In genomic region chr9:129131300-129132145, GRCh38 we compare ENCODE assay signal across 8 cellular contexts. TPM values are rescaled to one million over a fixed set of nuclear protein-coding genes. Genes with fewer than 3 reads are reported as not detected.
DNase-seq lines count a peak whose midpoint lies in the region; ATAC-seq and TF ChIP-seq lines count a peak whose summit lies in the region.

No MANE protein-coding gene starts in this region.

- TF ChIP-seq CTCF in GM12865 (IDR thresholded peaks at IDR 0.05; ENCODE audit: insufficient read depth, low read depth, low read length, missing control alignments) = peak; percentile 99

- peak; percentile 96 for ATAC-seq in SK-N-SH treated with all-trans-retinoic acid at 6 μM for 48 hours
- no peak for ATAC-seq in HG02610 (IDR thresholded peaks at IDR 0.05; ENCODE audit: unreplicated experiment)

- intact Hi-C loops in posterior cingulate gyrus (cut with DNase I) = no loop called here

- DNase-seq in GM12865 (ENCODE audit: low read depth) (peak; percentile 81), HUDEP-2 (lab: John Stamatoyannopoulos, UW; ENCODE audit: unreplicated experiment in 76 of 76) (peak in 65 of 76 experiments; percentile 6 to 76 (median 55)), glomerular visceral epithelial cell (ENCODE audit: extremely low spot score) (peak; percentile 71), posterior cingulate gyrus (peak in 9 of 10 donors; percentile 76 to 97 (median 85)), ureter (ENCODE audit: low spot score) (peak; percentile 85)
- DNase-seq in activated gamma-delta T cell treated with anti-CD3 and anti-CD28 coated beads, Interleukin-2, amount 50 U/mL, for 16 hours (ENCODE audit: low read depth) = peak; percentile 76

- H3K4me3 ChIP-seq in GM12865 (ENCODE audit: low read depth, low read length) = no peak overlapping the region

TF ChIP-seq in SK-N-SH treated with all-trans-retinoic acid at 6 μM for 48 hours, 23 proteins besides CTCF, POLR2A, EP300 and RAD21:
- no peak for TF ChIP-seq ISL1 (CRISPR knock-in tag; IDR thresholded peaks at IDR 0.05)
- no peak for TF ChIP-seq CSRNP3 (CRISPR knock-in tag; IDR thresholded peaks at IDR 0.05)
- TF ChIP-seq CREB5 (CRISPR knock-in tag; IDR thresholded peaks at IDR 0.05; ENCODE audit: low read depth) = no peak
- TF ChIP-seq TOX (CRISPR knock-in tag; IDR thresholded peaks at IDR 0.05; ENCODE audit: borderline replicate concordance) = no peak
- no peak for TF ChIP-seq ZNF70 (CRISPR knock-in tag; IDR thresholded peaks at IDR 0.05)
- no peak for TF ChIP-seq OSR1 (CRISPR knock-in tag; IDR thresholded peaks at IDR 0.05)
- TF ChIP-seq ARNTL (CRISPR knock-in tag; IDR thresholded peaks at IDR 0.05; ENCODE audit: borderline replicate concordance, low read depth) = no peak
- no peak for TF ChIP-seq RARB (CRISPR knock-in tag; IDR thresholded peaks at IDR 0.05)
- TF ChIP-seq ZC3H10 (CRISPR knock-in tag; IDR thresholded peaks at IDR 0.05) = no peak
- TF ChIP-seq TCF4 (CRISPR knock-in tag; IDR thresholded peaks at IDR 0.05; ENCODE audit: borderline replicate concordance) = no peak
- TF ChIP-seq PPARA (CRISPR knock-in tag; IDR thresholded peaks at IDR 0.05; ENCODE audit: borderline replicate concordance) = no peak
- no peak for TF ChIP-seq ZNF565 (CRISPR knock-in tag; conservative IDR thresholded peaks at IDR 0.05; ENCODE audit: low read depth)
- TF ChIP-seq SNAI2 (CRISPR knock-in tag; IDR thresholded peaks at IDR 0.05) = no peak
- no peak for TF ChIP-seq PATZ1 (CRISPR knock-in tag; IDR thresholded peaks at IDR 0.05; ENCODE audit: borderline replicate concordance)
- no peak for TF ChIP-seq GLIS3 (CRISPR knock-in tag; IDR thresholded peaks at IDR 0.05)
- TF ChIP-seq ZFP30 (CRISPR knock-in tag; IDR thresholded peaks at IDR 0.05) = no peak
- TF ChIP-seq ZFP3 (CRISPR knock-in tag; IDR thresholded peaks at IDR 0.05) = no peak
TF ChIP-seq in SK-N-SH treated with all-trans-retinoic acid at 6 μM for 48 hours: peak in this region for 0.

RNA-seq across cellular contexts. Expression of gene PTPA, which starts 20.3 kb away (rescaled TPM):
- 143 TPM for total RNA-seq in ureter

RNA-seq across cellular contexts. Expression of gene CRAT, which starts 20.9 kb away (rescaled TPM):
- 42.1 TPM for total RNA-seq in ureter

RNA-seq across cellular contexts. Expression of gene IER5L, which starts 46.5 kb away (rescaled TPM):
- total RNA-seq in ureter = 16.0 TPM

RNA-seq across cellular contexts. Expression of gene DOLPP1, which starts 50.6 kb away (rescaled TPM):
- total RNA-seq in ureter = 18.2 TPM
